8 cellular contexts compared by ENCODE assay signal in genomic region chr15:40029979-40030893, GRCh38. TPM values are rescaled to one million over a fixed set of nuclear protein-coding genes. Genes with fewer than 3 reads are reported as not detected.
DNase-seq lines count a peak whose midpoint lies in the region; ATAC-seq and TF ChIP-seq lines count a peak whose summit lies in the region.

No MANE protein-coding gene starts in this region.

- H3K27me3 ChIP-seq in CD8-positive, alpha-beta T cell (ENCODE audit: insufficient read depth, low read length) = no peaks in the 10 kb centered on the region
- H3K27me3 ChIP-seq in brain microvascular endothelial cell (replicated peaks) = no peaks in the 10 kb centered on the region

- POLR2A ChIA-PET in CD8-positive, alpha-beta T cell (lab: Charles Lee) = interaction anchor here (1.1 kb wide), 1 partner anchor 8 kb away, joined by 4 read pairs; the partner anchor contains the start of gene SRP14
- POLR2A ChIA-PET in HEK293T (lab: Yijun Ruan, JAX) = interaction anchor here (1.0 kb wide), 1 partner anchor 96 kb away, joined by 3 read pairs; no protein-coding TSS in a partner anchor

- TF ChIP-seq CTCF in CD8-positive, alpha-beta T cell (IDR thresholded peaks at IDR 0.05) = peak; percentile 50
- TF ChIP-seq CTCF in brain microvascular endothelial cell (IDR thresholded peaks at IDR 0.05; ENCODE audit: low read depth, low read length, missing control alignments) = peak; percentile 85

- intact Hi-C loops in CD8-positive, alpha-beta T cell (cut with DNase I, micrococcal nuclease) = loop anchor here in 1 of 2 experiments (5.0 to 10.0 kb wide), 2 partner anchors 113 to 405 kb away; no protein-coding TSS in a partner anchor

- H3K27ac ChIP-seq in CD8-positive, alpha-beta T cell (ENCODE audit: low read depth, low read length) = no peak overlapping the region
- H3K27ac ChIP-seq in brain microvascular endothelial cell = no peak overlapping the region

- CTCF ChIA-PET in CD8-positive, alpha-beta T cell (lab: Charles Lee) = interaction anchor here (1.3 kb wide), 1 partner anchor 8 kb away, joined by 3 read pairs; no protein-coding TSS in a partner anchor
- CTCF ChIA-PET in HEK293T (lab: Yijun Ruan, JAX) = interaction anchor here (1.0 kb wide), 1 partner anchor 280 kb away, joined by 3 read pairs; no protein-coding TSS in a partner anchor

- H3K36me3 Mint-ChIP-seq in CD8-positive, alpha-beta T cell = peaks cover 72% of the 10 kb centered on the region
- peaks cover 15% of the 10 kb centered on the region for H3K36me3 Mint-ChIP-seq in memory B cell

- H3K27ac Mint-ChIP-seq in CD8-positive, alpha-beta T cell = no peak overlapping the region
- peak overlapping the region; percentile 20 for H3K27ac Mint-ChIP-seq in memory B cell

- in situ Hi-C loops in brain microvascular endothelial cell (cut with HindIII; ENCODE audit: low pct_ligation_motif_present, low sequenced_read_pairs) = no loop called here

- no peaks in the 10 kb centered on the region for H3K9me3 Mint-ChIP-seq in CD8-positive, alpha-beta T cell
- no peaks in the 10 kb centered on the region for H3K9me3 Mint-ChIP-seq in memory B cell

- no peaks in the 10 kb centered on the region for H3K4me1 ChIP-seq in CD8-positive, alpha-beta T cell (ENCODE audit: insufficient read depth, low read length)

- no peak for ATAC-seq in CD8-positive, alpha-beta T cell
- peak; percentile 52 for ATAC-seq in memory B cell (ENCODE audit: low read depth)

- H3K27me3 Mint-ChIP-seq in CD8-positive, alpha-beta T cell (ENCODE audit: low read depth) = no peaks in the 10 kb centered on the region
- no peaks in the 10 kb centered on the region for H3K27me3 Mint-ChIP-seq in memory B cell

- no peaks in the 10 kb centered on the region for H3K9me3 ChIP-seq in CD8-positive, alpha-beta T cell (ENCODE audit: low read length)

- H3K4me3 ChIP-seq in CD8-positive, alpha-beta T cell (ENCODE audit: low read depth, low read length) = no peak overlapping the region
- H3K4me3 ChIP-seq in brain microvascular endothelial cell (ENCODE audit: low read depth, low read length) = no peak overlapping the region

- no peak for DNase-seq in CD8-positive, alpha-beta T cell
- peak; percentile 24 for DNase-seq in HEK293T (ENCODE audit: extremely low spot score)
- no peak for DNase-seq in brain microvascular endothelial cell
- no peak for DNase-seq in memory B cell (ENCODE audit: low spot score in 2 of 2)
- DNase-seq in NCI-H128 (lab: John Stamatoyannopoulos, UW; ENCODE audit: unreplicated experiment) = no peak
- DNase-seq in C1 segment of cervical spinal cord (lab: John Stamatoyannopoulos, UW) = no peak
- DNase-seq in NCI-H1092 treated with DMSO at 0.1 percent for 48 hours (lab: John Stamatoyannopoulos, UW) = no peak
- DNase-seq in GOT3 (lab: John Stamatoyannopoulos, UW) = no peak

- H3K4me1 Mint-ChIP-seq in CD8-positive, alpha-beta T cell (ENCODE audit: low read depth) = peaks cover 9% of the 10 kb centered on the region
- no peaks in the 10 kb centered on the region for H3K4me1 Mint-ChIP-seq in memory B cell

- H3K4me3 Mint-ChIP-seq in CD8-positive, alpha-beta T cell = no peak overlapping the region
- no peak overlapping the region for H3K4me3 Mint-ChIP-seq in memory B cell

- peaks cover 23% of the 10 kb centered on the region for H3K36me3 ChIP-seq in CD8-positive, alpha-beta T cell (ENCODE audit: insufficient read depth, low read length)
- H3K36me3 ChIP-seq in brain microvascular endothelial cell (replicated peaks) = peaks cover 76% of the 10 kb centered on the region

TF ChIP-seq in HEK293T, 16 proteins besides CTCF, POLR2A, EP300 and RAD21:
- no peak for TF ChIP-seq ZNF384 (IDR thresholded peaks at IDR 0.05)
- no peak for TF ChIP-seq BHLHE40 (IDR thresholded peaks at IDR 0.05; ENCODE audit: borderline replicate concordance)
- TF ChIP-seq, protein P1, sequence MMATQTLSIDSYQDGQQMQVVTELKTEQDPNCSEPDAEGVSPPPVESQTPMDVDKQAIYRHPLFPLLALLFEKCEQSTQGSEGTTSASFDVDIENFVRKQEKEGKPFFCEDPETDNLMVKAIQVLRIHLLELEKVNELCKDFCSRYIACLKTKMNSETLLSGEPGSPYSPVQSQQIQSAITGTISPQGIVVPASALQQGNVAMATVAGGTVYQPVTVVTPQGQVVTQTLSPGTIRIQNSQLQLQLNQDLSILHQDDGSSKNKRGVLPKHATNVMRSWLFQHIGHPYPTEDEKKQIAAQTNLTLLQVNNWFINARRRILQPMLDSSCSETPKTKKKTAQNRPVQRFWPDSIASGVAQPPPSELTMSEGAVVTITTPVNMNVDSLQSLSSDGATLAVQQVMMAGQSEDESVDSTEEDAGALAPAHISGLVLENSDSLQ (IDR thresholded peaks at IDR 0.05) = no peak
- no peak for TF ChIP-seq FOXK2 (IDR thresholded peaks at IDR 0.05)
- TF ChIP-seq L3MBTL2 (conservative IDR thresholded peaks at IDR 0.05) = no peak
- no peak for TF ChIP-seq FOXA1 (IDR thresholded peaks at IDR 0.05)
- TF ChIP-seq TARDBP (IDR thresholded peaks at IDR 0.05) = no peak
- no peak for TF ChIP-seq CTBP1 (IDR thresholded peaks at IDR 0.05; ENCODE audit: borderline replicate concordance)
- no peak for TF ChIP-seq ARNT (IDR thresholded peaks at IDR 0.05)
- no peak for TF ChIP-seq LEF1 (IDR thresholded peaks at IDR 0.05; ENCODE audit: borderline replicate concordance)
- TF ChIP-seq FOXM1 (IDR thresholded peaks at IDR 0.05; ENCODE audit: borderline replicate concordance) = no peak
- TF ChIP-seq SUZ12 (IDR thresholded peaks at IDR 0.05) = no peak
- no peak for TF ChIP-seq ELF4 (IDR thresholded peaks at IDR 0.05)
- no peak for TF ChIP-seq NFRKB (IDR thresholded peaks at IDR 0.05)
- TF ChIP-seq HDGF (IDR thresholded peaks at IDR 0.05; ENCODE audit: borderline replicate concordance) = no peak
TF ChIP-seq in HEK293T: peak in this region for 0.

RNA-seq across cellular contexts. Expression of gene SRP14, which starts 8.7 kb away (rescaled TPM):
- total RNA-seq in CD8-positive, alpha-beta T cell = 100 to 1,000 TPM; 133 to 135 TPM
